Comparison of ENCODE assay signal across 1 cellular context in the genomic region with DNA sequence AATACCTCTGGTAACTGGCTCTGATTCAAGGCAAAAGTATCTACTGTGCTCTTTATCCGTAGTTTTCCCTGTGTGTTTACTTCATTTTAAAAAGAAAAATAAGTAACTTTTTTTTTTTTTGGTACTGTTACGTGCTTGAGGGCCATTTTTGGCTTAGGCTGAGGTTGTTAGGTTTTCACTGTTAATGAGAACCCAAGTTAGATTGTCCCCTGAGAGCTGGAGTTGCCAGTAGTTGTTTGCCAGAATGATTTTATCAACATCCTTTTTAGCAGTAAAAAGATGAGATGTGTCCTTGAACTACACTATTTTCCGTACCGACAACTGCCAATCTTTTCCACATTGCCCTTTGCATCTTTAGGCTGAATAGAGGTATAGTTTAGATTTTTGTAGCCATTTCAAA.
TF ChIP-seq lines count a peak whose summit lies in the region.

No MANE protein-coding gene starts in this region.

TF ChIP-seq in SK-N-SH treated with all-trans-retinoic acid at 6 μM for 48 hours, 23 proteins besides CTCF, POLR2A, EP300 and RAD21:
- TF ChIP-seq, protein P1, sequence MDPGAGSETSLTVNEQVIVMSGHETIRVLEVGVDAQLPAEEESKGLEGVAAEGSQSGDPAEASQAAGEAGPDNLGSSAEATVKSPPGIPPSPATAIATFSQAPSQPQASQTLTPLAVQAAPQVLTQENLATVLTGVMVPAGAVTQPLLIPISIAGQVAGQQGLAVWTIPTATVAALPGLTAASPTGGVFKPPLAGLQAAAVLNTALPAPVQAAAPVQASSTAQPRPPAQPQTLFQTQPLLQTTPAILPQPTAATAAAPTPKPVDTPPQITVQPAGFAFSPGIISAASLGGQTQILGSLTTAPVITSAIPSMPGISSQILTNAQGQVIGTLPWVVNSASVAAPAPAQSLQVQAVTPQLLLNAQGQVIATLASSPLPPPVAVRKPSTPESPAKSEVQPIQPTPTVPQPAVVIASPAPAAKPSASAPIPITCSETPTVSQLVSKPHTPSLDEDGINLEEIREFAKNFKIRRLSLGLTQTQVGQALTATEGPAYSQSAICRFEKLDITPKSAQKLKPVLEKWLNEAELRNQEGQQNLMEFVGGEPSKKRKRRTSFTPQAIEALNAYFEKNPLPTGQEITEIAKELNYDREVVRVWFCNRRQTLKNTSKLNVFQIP (CRISPR knock-in tag; IDR thresholded peaks at IDR 0.05; ENCODE audit: borderline replicate concordance, low read depth), result no peak
- no peak for TF ChIP-seq GLIS3 (CRISPR knock-in tag; IDR thresholded peaks at IDR 0.05)
- TF ChIP-seq ZFP30 (CRISPR knock-in tag; IDR thresholded peaks at IDR 0.05), result no peak
- TF ChIP-seq CSDC2 (CRISPR knock-in tag; IDR thresholded peaks at IDR 0.05), result no peak
- TF ChIP-seq TCF4 (CRISPR knock-in tag; IDR thresholded peaks at IDR 0.05; ENCODE audit: borderline replicate concordance), result no peak
- TF ChIP-seq, protein P2, sequence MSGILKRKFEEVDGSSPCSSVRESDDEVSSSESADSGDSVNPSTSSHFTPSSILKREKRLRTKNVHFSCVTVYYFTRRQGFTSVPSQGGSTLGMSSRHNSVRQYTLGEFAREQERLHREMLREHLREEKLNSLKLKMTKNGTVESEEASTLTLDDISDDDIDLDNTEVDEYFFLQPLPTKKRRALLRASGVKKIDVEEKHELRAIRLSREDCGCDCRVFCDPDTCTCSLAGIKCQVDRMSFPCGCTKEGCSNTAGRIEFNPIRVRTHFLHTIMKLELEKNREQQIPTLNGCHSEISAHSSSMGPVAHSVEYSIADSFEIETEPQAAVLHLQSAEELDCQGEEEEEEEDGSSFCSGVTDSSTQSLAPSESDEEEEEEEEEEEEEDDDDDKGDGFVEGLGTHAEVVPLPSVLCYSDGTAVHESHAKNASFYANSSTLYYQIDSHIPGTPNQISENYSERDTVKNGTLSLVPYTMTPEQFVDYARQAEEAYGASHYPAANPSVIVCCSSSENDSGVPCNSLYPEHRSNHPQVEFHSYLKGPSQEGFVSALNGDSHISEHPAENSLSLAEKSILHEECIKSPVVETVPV (CRISPR knock-in tag; IDR thresholded peaks at IDR 0.05), result no peak
- no peak for TF ChIP-seq ZC3H10 (CRISPR knock-in tag; IDR thresholded peaks at IDR 0.05)
TF ChIP-seq in SK-N-SH treated with all-trans-retinoic acid at 6 μM for 48 hours: peak in this region for 0.
